ENCODE assay signal across 7 cellular contexts in the genomic region with DNA sequence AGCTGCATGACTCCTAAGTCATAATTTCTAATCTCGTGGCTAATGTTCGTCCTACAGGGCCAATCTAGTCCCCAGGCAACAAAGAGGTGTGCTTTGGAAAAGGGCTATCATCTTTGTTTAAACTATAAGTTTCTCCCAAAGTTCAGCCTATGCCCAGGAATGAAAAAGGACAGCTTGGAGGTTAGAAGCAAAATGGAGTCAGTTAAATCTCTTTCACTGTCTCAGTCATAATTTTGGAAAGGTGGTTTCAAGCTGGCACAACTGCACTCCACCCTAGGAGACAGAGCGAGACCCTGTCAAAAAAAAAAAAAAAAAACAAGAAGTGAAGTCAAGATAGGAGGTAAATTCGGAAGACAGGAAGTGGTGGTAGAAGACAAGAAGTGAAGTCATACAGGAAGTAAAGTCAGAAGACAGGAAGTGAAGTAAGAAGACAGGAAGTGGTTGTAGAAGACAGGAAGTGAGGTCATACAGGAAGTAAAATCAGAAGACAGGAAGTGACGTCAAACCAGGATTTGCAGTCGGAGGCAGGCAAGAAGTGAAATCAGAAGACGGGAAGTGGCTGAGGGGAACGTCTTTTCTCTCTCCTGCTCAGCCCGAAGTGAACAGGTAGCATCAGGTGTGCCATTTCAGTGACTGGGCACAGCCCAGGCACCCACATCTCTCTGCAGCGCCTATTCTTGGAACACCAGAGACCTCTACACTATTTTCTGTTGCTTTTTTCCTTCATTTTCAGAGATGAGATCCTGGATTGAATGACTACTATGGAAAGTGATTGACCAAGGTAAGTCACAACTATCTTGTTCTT. TPM values are rescaled to one million over a fixed set of nuclear protein-coding genes. Genes with fewer than 3 reads are reported as not detected.
A peak's percentile ranks its signal among the peaks of the same experiment; 100 is the strongest.
DNase-seq lines count a peak whose midpoint lies in the region; ATAC-seq and TF ChIP-seq lines count a peak whose summit lies in the region.

No MANE protein-coding gene starts in this region.

- no peaks in the 10 kb centered on the region for H3K9me2 ChIP-seq in SU-DHL-6 (replicated peaks; ENCODE audit: insufficient read depth, low read length)

- no peaks in the 10 kb centered on the region for H3K4me1 ChIP-seq in adrenal gland (replicated peaks in 1 of 2)

- peak; percentile 61 for DNase-seq in GM19238 (ENCODE audit: insufficient read length, low spot score)
- peak; percentile 29 for DNase-seq in LHCN-M2 (ENCODE audit: low read depth)
- peak in 5 of 7 donors; percentile 10 to 54 (median 20) for DNase-seq in adrenal gland
- DNase-seq in iris pigment epithelial cell (ENCODE audit: low read depth): peak; percentile 25
- DNase-seq in stimulated activated CD4-positive, alpha-beta T cell treated with anti-CD3 and anti-CD28 coated beads, Interleukin-4, amount 100 ng/mL, for 4 hours: peak; percentile 13 to 39

- peaks cover 13% of the 10 kb centered on the region for H3F3A ChIP-seq in SU-DHL-6 (ENCODE audit: insufficient read depth)

- H4K20me1 ChIP-seq in SU-DHL-6 (ENCODE audit: low read depth, low read length): no peaks in the 10 kb centered on the region

- H3K27ac ChIP-seq in SU-DHL-6 (ENCODE audit: low read depth, low read length): peak overlapping the region; percentile 71
- peak overlapping the region in 1 of 5 donors; percentile 47 for H3K27ac ChIP-seq in adrenal gland

- intact Hi-C loops in adrenal gland (cut with DNase I): no loop called here

- H3K36me3 ChIP-seq in SU-DHL-6 (ENCODE audit: low read length) (no peaks in the 10 kb centered on the region), adrenal gland (replicated peaks in 1 of 2) (no peaks in the 10 kb centered on the region)

- H3K9ac ChIP-seq in SU-DHL-6 (ENCODE audit: low read length): peak overlapping the region; percentile 61

- no peaks in the 10 kb centered on the region for H3K27me3 ChIP-seq in SU-DHL-6 (ENCODE audit: low read length)
- no peaks in the 10 kb centered on the region for H3K27me3 ChIP-seq in adrenal gland

- peak overlapping the region; percentile 82 for H3K4me2 ChIP-seq in SU-DHL-6 (ENCODE audit: low read depth, low read length, poor library complexity, severe bottlenecking)

- ATAC-seq in GM21367 (IDR thresholded peaks at IDR 0.05; ENCODE audit: unreplicated experiment): no peak

- TF ChIP-seq CTCF in SU-DHL-6 (IDR thresholded peaks at IDR 0.05; ENCODE audit: insufficient read depth, low read length, poor library complexity, severe bottlenecking): no peak
- no peak for TF ChIP-seq CTCF in adrenal gland (IDR thresholded peaks at IDR 0.05)

- H3K79me2 ChIP-seq in SU-DHL-6 (ENCODE audit: insufficient read depth, low read length): peaks cover 26% of the 10 kb centered on the region

- H3K4me3 ChIP-seq in SU-DHL-6 (ENCODE audit: insufficient read depth, low read length, poor library complexity, severe bottlenecking) (peak overlapping the region; percentile 91), adrenal gland (peak overlapping the region in 1 of 4 donors; percentile 19)

- 41 to 58% (median 51%) methylated on average over 10 of the region's 10 CpGs for WGBS in adrenal gland, 4 donors

- TF ChIP-seq POLR2A in adrenal gland (IDR thresholded peaks at IDR 0.05): no peak

- no peak overlapping the region for H2AFZ ChIP-seq in SU-DHL-6 (ENCODE audit: low read depth, low read length, severe bottlenecking)

- H3K9me3 ChIP-seq in SU-DHL-6 (ENCODE audit: insufficient read depth, low read length) (no peaks in the 10 kb centered on the region), adrenal gland (replicated peaks in 1 of 3) (no peaks in the 10 kb centered on the region)

RNA-seq across cellular contexts. Expression of a gene that starts 32.2 kb away (rescaled TPM):
- total RNA-seq in LHCN-M2 (2014; rRNA removed) (not detected in 2 replicates), adrenal gland (under 1 TPM in 1 of 8 donors, not detected in 7; 0.11 TPM)
- not detected for polyA plus RNA-seq in LHCN-M2 (2012)
- polyA plus RNA-seq in adrenal gland: under 1 TPM in 1 of 3 donors, not detected in 2; 0.07 TPM

RNA-seq across cellular contexts. Expression of a gene that starts 39.7 kb away (rescaled TPM):
- total RNA-seq in LHCN-M2 (2014; rRNA removed): not detected in 2 replicates
- polyA plus RNA-seq in LHCN-M2 (2012): not detected
- total RNA-seq in adrenal gland: 1 to 10 TPM in 4 of 8 donors, under 1 TPM in 4; 0.34 to 4.4 (median 0.98) TPM
- 1 to 10 TPM in 2 of 3 donors, under 1 TPM in 1; 0.08 to 3.9 (median 2.3) TPM for polyA plus RNA-seq in adrenal gland

RNA-seq across cellular contexts. Expression of a gene that starts 57.1 kb away (rescaled TPM):
- total RNA-seq in LHCN-M2 (2014; rRNA removed) (6.5 and 8.7 TPM in 2 replicates), adrenal gland (10 to 100 TPM in 5 of 8 donors, 1 to 10 TPM in 3; 6.8 to 27.9 (median 10.6) TPM)
- 5.5 TPM for polyA plus RNA-seq in LHCN-M2 (2012)
- 1 to 10 TPM; 7.2 to 8.5 (median 7.9) TPM for polyA plus RNA-seq in adrenal gland

RNA-seq across cellular contexts. Expression of a gene that starts 58.6 kb away (rescaled TPM):
- not detected in 2 replicates for total RNA-seq in LHCN-M2 (2014; rRNA removed)
- not detected for polyA plus RNA-seq in LHCN-M2 (2012)
- not detected for total RNA-seq in adrenal gland
- under 1 TPM in 1 of 3 donors, not detected in 2; 0.05 TPM for polyA plus RNA-seq in adrenal gland
